16 cellular contexts compared by ENCODE assay signal in the genomic region with DNA sequence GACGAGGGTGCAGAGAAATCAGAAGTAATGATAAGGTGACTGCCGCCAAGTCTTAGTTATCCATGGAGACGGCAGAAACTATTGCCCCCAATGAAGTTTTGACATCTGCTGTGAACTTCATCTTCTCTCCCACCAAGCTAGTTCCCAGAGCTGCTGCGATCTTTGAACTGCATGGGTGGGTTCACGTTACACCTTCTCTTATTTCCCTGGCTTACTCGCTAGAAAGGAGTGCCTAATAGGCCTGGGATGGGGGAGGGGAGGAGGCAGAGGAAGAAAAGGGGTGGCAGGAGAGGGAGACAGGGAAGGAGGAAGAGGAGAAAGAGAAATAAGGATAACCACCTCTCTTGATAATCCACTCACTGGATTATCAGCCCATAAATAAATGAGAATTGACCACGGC.
DNase-seq lines count a peak whose midpoint lies in the region; ATAC-seq, FAIRE-seq and TF ChIP-seq lines count a peak whose summit lies in the region.
"Had no signal": no experiment of that assay in that cellular context is flagged by ENCODE, and none has a peak within 500 bp of the region (broad histone marks: within the 10 kb centered on the region; RNA-seq: fewer than 3 reads in every experiment).

No MANE protein-coding gene starts in this region.

- no peak for TF ChIP-seq CTCF in GM23338 (conservative IDR thresholded peaks at IDR 0.05; ENCODE audit: low read depth in 2 of 2)
- no peak for TF ChIP-seq CTCF in WTC11 (IDR thresholded peaks at IDR 0.05)
- TF ChIP-seq CTCF in kidney (IDR thresholded peaks at IDR 0.05; ENCODE audit: borderline replicate concordance, extremely low read depth, insufficient read depth): no peak
- TF ChIP-seq CTCF in coronary artery (IDR thresholded peaks at IDR 0.05): no peak

- H3K27me3 Mint-ChIP-seq in GM23338 (ENCODE audit: insufficient read depth, low read depth, poor library complexity) (peaks cover 5% of the 10 kb centered on the region), WTC11 (ENCODE audit: low read depth) (no peaks in the 10 kb centered on the region)

- no peaks in the 10 kb centered on the region for H3K79me2 ChIP-seq in GM23338 (replicated peaks; ENCODE audit: insufficient read depth)

- no peak for FAIRE-seq in kidney (lab: Jason Lieb, UNC)
- FAIRE-seq: GM19239, H54 had no signal

- H3K36me3 ChIP-seq in GM23338 (ENCODE audit: insufficient read depth) (no peaks in the 10 kb centered on the region), kidney (ENCODE audit: control insufficient read depth in 1 of 2, insufficient read depth in 2 of 2, low read length in 2 of 2) (no peaks in the 10 kb centered on the region)

- CTCF ChIA-PET in WTC11 (lab: Charles Lee): interaction anchor here (2.0 kb wide), 1 partner anchor 60 kb away, joined by 8 read pairs; no protein-coding TSS in a partner anchor

- H3K27ac Mint-ChIP-seq in GM23338 (no peak overlapping the region), WTC11 (no peak overlapping the region)
- H3K27ac Mint-ChIP-seq: CD8-positive, alpha-beta memory T cell had no signal

- no peak overlapping the region for H2AFZ ChIP-seq in GM23338

- no peak overlapping the region for H3K9ac ChIP-seq in kidney (ENCODE audit: low read length in 2 of 2)

- DNase-seq in GM23338 (ENCODE audit: low spot score) (peak; percentile 44), NCI-H82 (lab: John Stamatoyannopoulos, UW) (peak; percentile 83), WTC11 (ENCODE audit: low spot score) (no peak), left kidney (ENCODE audit: low read depth, low spot score) (peak; percentile 90), HuH-7 (ENCODE audit: low spot score) (no peak), kidney (no peak), NCI-H1092 (lab: John Stamatoyannopoulos, UW) (no peak), coronary artery (ENCODE audit: low spot score) (no peak)
- DNase-seq: Caco-2; CD8-positive, alpha-beta memory T cell; DMS53; GF-D8 had no signal

- H3K36me3 Mint-ChIP-seq in GM23338 (ENCODE audit: low read depth) (no peaks in the 10 kb centered on the region), WTC11 (no peaks in the 10 kb centered on the region)
- H3K36me3 Mint-ChIP-seq: CD8-positive, alpha-beta memory T cell had no signal

- H3K4me1 ChIP-seq in GM23338 (ENCODE audit: insufficient read depth): peaks cover 25% of the 10 kb centered on the region
- H3K4me1 ChIP-seq in kidney (ENCODE audit: control insufficient read depth in 1 of 2, insufficient read depth in 1 of 2, low read depth in 1 of 2, low read length in 2 of 2): no peaks in the 10 kb centered on the region

- ATAC-seq in GM23338: peak; percentile 53
- peak; percentile 14; the same call in 1 of the 2 replicates for ATAC-seq in WTC11
- ATAC-seq: HCT116 had no signal

- H3K4me3 Mint-ChIP-seq in GM23338 (no peak overlapping the region), WTC11 (no peak overlapping the region)
- H3K4me3 Mint-ChIP-seq: CD8-positive, alpha-beta memory T cell had no signal

- H4K20me1 ChIP-seq in GM23338 (replicated peaks; ENCODE audit: insufficient read depth): no peaks in the 10 kb centered on the region

- H3K9me3 Mint-ChIP-seq in GM23338 (no peaks in the 10 kb centered on the region), WTC11 (peaks cover 7% of the 10 kb centered on the region; the same call in 1 of the 2 replicates)

- no peaks in the 10 kb centered on the region for H3K9me3 ChIP-seq in kidney (ENCODE audit: control insufficient read depth in 1 of 2, low read length in 2 of 2)
- H3K9me3 ChIP-seq: Caco-2 had no signal

- H3K4me3 ChIP-seq in GM23338 (no peak overlapping the region), kidney (ENCODE audit: low read length in 2 of 2) (no peak overlapping the region), coronary artery (no peak overlapping the region)

- peaks cover 17% of the 10 kb centered on the region; the same call in 1 of the 2 replicates for H3K9me2 ChIP-seq in GM23338 (ENCODE audit: insufficient read depth)

- H3K27me3 ChIP-seq in GM23338 (ENCODE audit: insufficient read depth): no peaks in the 10 kb centered on the region

- intact Hi-C loops in kidney (cut with DNase I): no loop called here

- POLR2A ChIA-PET in WTC11 (lab: Charles Lee): no interaction called here

- H3K4me1 Mint-ChIP-seq in GM23338 (peaks cover 32% of the 10 kb centered on the region), WTC11 (peaks cover 43% of the 10 kb centered on the region)
- H3K4me1 Mint-ChIP-seq: CD8-positive, alpha-beta memory T cell had no signal

- H3K27ac ChIP-seq in GM23338 (ENCODE audit: low read depth): no peak overlapping the region
- H3K27ac ChIP-seq in kidney (ENCODE audit: low read depth in 2 of 2, low read length in 2 of 2): no peak overlapping the region
- H3K27ac ChIP-seq in coronary artery: no peak overlapping the region
- H3K27ac ChIP-seq: 22Rv1 had no signal

- H3K4me2 ChIP-seq in GM23338: peak overlapping the region; percentile 38; the same call in 1 of the 2 replicates

- H3F3A ChIP-seq in GM23338 (replicated peaks; ENCODE audit: low read depth): no peaks in the 10 kb centered on the region

TF ChIP-seq in GM23338, 12 proteins besides CTCF, POLR2A, EP300 and RAD21:
- no peak for TF ChIP-seq JUNB (IDR thresholded peaks at IDR 0.05; ENCODE audit: unreplicated experiment)
- TF ChIP-seq ZNF114 (CRISPR knock-in tag; IDR thresholded peaks at IDR 0.05): no peak

TF ChIP-seq in WTC11, 78 proteins besides CTCF, POLR2A, EP300 and RAD21:
- TF ChIP-seq ETV6 (CRISPR knock-in tag; IDR thresholded peaks at IDR 0.05) (no peak), PRRX2 (CRISPR knock-in tag; IDR thresholded peaks at IDR 0.05) (no peak), NR3C1 (CRISPR knock-in tag; conservative IDR thresholded peaks at IDR 0.05; ENCODE audit: low read depth) (no peak), ZNF416 (CRISPR knock-in tag; IDR thresholded peaks at IDR 0.05) (no peak), ZNF232 (CRISPR knock-in tag; IDR thresholded peaks at IDR 0.05) (no peak), NR2C2 (CRISPR knock-in tag; IDR thresholded peaks at IDR 0.05) (no peak), CREM (CRISPR knock-in tag; IDR thresholded peaks at IDR 0.05) (no peak), JAZF1 (CRISPR knock-in tag; IDR thresholded peaks at IDR 0.05) (no peak), CBFB (CRISPR knock-in tag; IDR thresholded peaks at IDR 0.05; ENCODE audit: low read depth) (no peak), NFYB (CRISPR knock-in tag; conservative IDR thresholded peaks at IDR 0.05; ENCODE audit: low read depth) (no peak), MYBL2 (CRISPR knock-in tag; IDR thresholded peaks at IDR 0.05) (no peak), HMGA2 (CRISPR knock-in tag; IDR thresholded peaks at IDR 0.05) (no peak), TCF7 (CRISPR knock-in tag; IDR thresholded peaks at IDR 0.05; ENCODE audit: low read depth) (no peak), OVOL2 (CRISPR knock-in tag; IDR thresholded peaks at IDR 0.05; ENCODE audit: borderline replicate concordance) (no peak)
- TF ChIP-seq, protein P1, sequence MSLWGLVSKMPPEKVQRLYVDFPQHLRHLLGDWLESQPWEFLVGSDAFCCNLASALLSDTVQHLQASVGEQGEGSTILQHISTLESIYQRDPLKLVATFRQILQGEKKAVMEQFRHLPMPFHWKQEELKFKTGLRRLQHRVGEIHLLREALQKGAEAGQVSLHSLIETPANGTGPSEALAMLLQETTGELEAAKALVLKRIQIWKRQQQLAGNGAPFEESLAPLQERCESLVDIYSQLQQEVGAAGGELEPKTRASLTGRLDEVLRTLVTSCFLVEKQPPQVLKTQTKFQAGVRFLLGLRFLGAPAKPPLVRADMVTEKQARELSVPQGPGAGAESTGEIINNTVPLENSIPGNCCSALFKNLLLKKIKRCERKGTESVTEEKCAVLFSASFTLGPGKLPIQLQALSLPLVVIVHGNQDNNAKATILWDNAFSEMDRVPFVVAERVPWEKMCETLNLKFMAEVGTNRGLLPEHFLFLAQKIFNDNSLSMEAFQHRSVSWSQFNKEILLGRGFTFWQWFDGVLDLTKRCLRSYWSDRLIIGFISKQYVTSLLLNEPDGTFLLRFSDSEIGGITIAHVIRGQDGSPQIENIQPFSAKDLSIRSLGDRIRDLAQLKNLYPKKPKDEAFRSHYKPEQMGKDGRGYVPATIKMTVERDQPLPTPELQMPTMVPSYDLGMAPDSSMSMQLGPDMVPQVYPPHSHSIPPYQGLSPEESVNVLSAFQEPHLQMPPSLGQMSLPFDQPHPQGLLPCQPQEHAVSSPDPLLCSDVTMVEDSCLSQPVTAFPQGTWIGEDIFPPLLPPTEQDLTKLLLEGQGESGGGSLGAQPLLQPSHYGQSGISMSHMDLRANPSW (CRISPR knock-in tag; conservative IDR thresholded peaks at IDR 0.05; ENCODE audit: low read depth): no peak
- TF ChIP-seq, protein P2, sequence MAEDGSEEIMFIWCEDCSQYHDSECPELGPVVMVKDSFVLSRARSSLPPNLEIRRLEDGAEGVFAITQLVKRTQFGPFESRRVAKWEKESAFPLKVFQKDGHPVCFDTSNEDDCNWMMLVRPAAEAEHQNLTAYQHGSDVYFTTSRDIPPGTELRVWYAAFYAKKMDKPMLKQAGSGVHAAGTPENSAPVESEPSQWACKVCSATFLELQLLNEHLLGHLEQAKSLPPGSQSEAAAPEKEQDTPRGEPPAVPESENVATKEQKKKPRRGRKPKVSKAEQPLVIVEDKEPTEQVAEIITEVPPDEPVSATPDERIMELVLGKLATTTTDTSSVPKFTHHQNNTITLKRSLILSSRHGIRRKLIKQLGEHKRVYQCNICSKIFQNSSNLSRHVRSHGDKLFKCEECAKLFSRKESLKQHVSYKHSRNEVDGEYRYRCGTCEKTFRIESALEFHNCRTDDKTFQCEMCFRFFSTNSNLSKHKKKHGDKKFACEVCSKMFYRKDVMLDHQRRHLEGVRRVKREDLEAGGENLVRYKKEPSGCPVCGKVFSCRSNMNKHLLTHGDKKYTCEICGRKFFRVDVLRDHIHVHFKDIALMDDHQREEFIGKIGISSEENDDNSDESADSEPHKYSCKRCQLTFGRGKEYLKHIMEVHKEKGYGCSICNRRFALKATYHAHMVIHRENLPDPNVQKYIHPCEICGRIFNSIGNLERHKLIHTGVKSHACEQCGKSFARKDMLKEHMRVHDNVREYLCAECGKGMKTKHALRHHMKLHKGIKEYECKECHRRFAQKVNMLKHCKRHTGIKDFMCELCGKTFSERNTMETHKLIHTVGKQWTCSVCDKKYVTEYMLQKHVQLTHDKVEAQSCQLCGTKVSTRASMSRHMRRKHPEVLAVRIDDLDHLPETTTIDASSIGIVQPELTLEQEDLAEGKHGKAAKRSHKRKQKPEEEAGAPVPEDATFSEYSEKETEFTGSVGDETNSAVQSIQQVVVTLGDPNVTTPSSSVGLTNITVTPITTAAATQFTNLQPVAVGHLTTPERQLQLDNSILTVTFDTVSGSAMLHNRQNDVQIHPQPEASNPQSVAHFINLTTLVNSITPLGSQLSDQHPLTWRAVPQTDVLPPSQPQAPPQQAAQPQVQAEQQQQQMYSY (CRISPR knock-in tag; IDR thresholded peaks at IDR 0.05): no peak

Comparison
In these comparisons a context has a peak if more than half of its experiments do, and no peak if none do; other contexts are left out.
1. DNase-seq: peak in GM23338 (single experiment), NCI-H82 (single experiment) and left kidney (single experiment); none in WTC11 (single experiment), HuH-7 (single experiment), kidney (single experiment), NCI-H1092 (single experiment) and coronary artery (single experiment).